Comparison of ENCODE assay signal across 8 cellular contexts in genomic region chr13:40026174-40026585, GRCh38.
DNase-seq lines count a peak whose midpoint lies in the region; ATAC-seq and TF ChIP-seq lines count a peak whose summit lies in the region.

No MANE protein-coding gene starts in this region.

- peak overlapping the region in 3 of 4 donors; percentile 26 to 89 (median 53) for H3K4me3 Mint-ChIP-seq in IgD-negative memory B cell
- H3K4me3 Mint-ChIP-seq in activated naive CD8-positive, alpha-beta T cell treated with anti-CD3 and anti-CD28 coated beads, Interleukin-2, amount 10 ng/mL, durations not matched to agents 7 days and 5 days = peak overlapping the region; percentile 52
- peak overlapping the region; percentile 34 to 35 for H3K4me3 Mint-ChIP-seq in stimulated activated naive CD8-positive, alpha-beta T cell treated with anti-CD3 and anti-CD28 coated beads, Interleukin-15, amount 100 ng/mL, for 72 hours

- H3K27me3 ChIP-seq in vagina (no peaks in the 10 kb centered on the region), A673 (replicated peaks; ENCODE audit: insufficient read depth, low read depth, low read length, poor library complexity) (no peaks in the 10 kb centered on the region)

- CTCF ChIA-PET in A673 (lab: Charles Lee) = no interaction called here

- H3K36me3 ChIP-seq in vagina = no peaks in the 10 kb centered on the region
- H3K36me3 ChIP-seq in A673 (ENCODE audit: insufficient read depth, low read length, poor library complexity, severe bottlenecking) = no peaks in the 10 kb centered on the region

- no peak for TF ChIP-seq POLR2A in vagina (IDR thresholded peaks at IDR 0.05)

- H3K9me3 Mint-ChIP-seq in IgD-negative memory B cell = peaks cover 0 to 3% (median 3%) of the 10 kb centered on the region in 3 donors
- H3K9me3 Mint-ChIP-seq in activated naive CD8-positive, alpha-beta T cell treated with anti-CD3 and anti-CD28 coated beads, Interleukin-2, amount 10 ng/mL, durations not matched to agents 7 days and 5 days = peaks cover 7% of the 10 kb centered on the region
- H3K9me3 Mint-ChIP-seq in stimulated activated naive CD8-positive, alpha-beta T cell treated with anti-CD3 and anti-CD28 coated beads, Interleukin-15, amount 100 ng/mL, for 72 hours = peaks cover 8 to 11% of the 10 kb centered on the region in 2 donors

- H3K27ac Mint-ChIP-seq in IgD-negative memory B cell = no peak overlapping the region
- H3K27ac Mint-ChIP-seq in activated naive CD8-positive, alpha-beta T cell treated with anti-CD3 and anti-CD28 coated beads, Interleukin-2, amount 10 ng/mL, durations not matched to agents 7 days and 5 days = peak overlapping the region; percentile 63
- H3K27ac Mint-ChIP-seq in stimulated activated naive CD8-positive, alpha-beta T cell treated with anti-CD3 and anti-CD28 coated beads, Interleukin-15, amount 100 ng/mL, for 72 hours = peak overlapping the region in 1 of 2 donors; percentile 17

- POLR2A ChIA-PET in activated naive CD8-positive, alpha-beta T cell treated with anti-CD3 and anti-CD28 coated beads, Interleukin-2, amount 10 ng/mL, durations not matched to agents 7 days and 5 days (lab: Charles Lee) = no interaction called here
- POLR2A ChIA-PET in A673 (lab: Charles Lee; ENCODE audit: low non-redundant PET) = no interaction called here

- H3K9me3 ChIP-seq in vagina (no peaks in the 10 kb centered on the region), A673 (ENCODE audit: low read depth, low read length, poor library complexity, severe bottlenecking) (no peaks in the 10 kb centered on the region)

- H3K4me1 Mint-ChIP-seq in IgD-negative memory B cell = peaks cover 8 to 13% (median 11%) of the 10 kb centered on the region in 3 donors
- peaks cover 20% of the 10 kb centered on the region for H3K4me1 Mint-ChIP-seq in activated naive CD8-positive, alpha-beta T cell treated with anti-CD3 and anti-CD28 coated beads, Interleukin-2, amount 10 ng/mL, durations not matched to agents 7 days and 5 days
- H3K4me1 Mint-ChIP-seq in stimulated activated naive CD8-positive, alpha-beta T cell treated with anti-CD3 and anti-CD28 coated beads, Interleukin-15, amount 100 ng/mL, for 72 hours = peaks cover 42% of the 10 kb centered on the region

- no TSS peak for BruUV-seq in A673 (replicated peaks; lab: Mats Ljungman, UMichigan)

- H3K4me3 ChIP-seq in vagina (no peak overlapping the region), A673 (ENCODE audit: low read depth, low read length, poor library complexity, severe bottlenecking) (no peak overlapping the region)

- peaks cover 14% of the 10 kb centered on the region for H3K27me3 Mint-ChIP-seq in IgD-negative memory B cell
- peaks cover 14% of the 10 kb centered on the region for H3K27me3 Mint-ChIP-seq in activated naive CD8-positive, alpha-beta T cell treated with anti-CD3 and anti-CD28 coated beads, Interleukin-2, amount 10 ng/mL, durations not matched to agents 7 days and 5 days
- peaks cover 29% of the 10 kb centered on the region for H3K27me3 Mint-ChIP-seq in stimulated activated naive CD8-positive, alpha-beta T cell treated with anti-CD3 and anti-CD28 coated beads, Interleukin-15, amount 100 ng/mL, for 72 hours

- H3K36me3 Mint-ChIP-seq in IgD-negative memory B cell = no peaks in the 10 kb centered on the region
- peaks cover 9% of the 10 kb centered on the region for H3K36me3 Mint-ChIP-seq in activated naive CD8-positive, alpha-beta T cell treated with anti-CD3 and anti-CD28 coated beads, Interleukin-2, amount 10 ng/mL, durations not matched to agents 7 days and 5 days

- H3K27ac ChIP-seq in vagina = no peak overlapping the region
- no peak overlapping the region for H3K27ac ChIP-seq in A673 (ENCODE audit: low read depth, low read length, poor library complexity, severe bottlenecking)

- intact Hi-C loops in vagina (cut with DNase I) = no loop called here
- intact Hi-C loops in A673 (cut with micrococcal nuclease; ENCODE audit: unreplicated experiment) = no loop called here

- ATAC-seq in activated naive CD8-positive, alpha-beta T cell treated with anti-CD3 and anti-CD28 coated beads, Interleukin-2, amount 10 ng/mL, durations not matched to agents 7 days and 5 days (ENCODE audit: low read depth) = peak; percentile 97
- peak; percentile 96 for ATAC-seq in stimulated activated naive CD8-positive, alpha-beta T cell treated with anti-CD3 and anti-CD28 coated beads, Interleukin-15, amount 100 ng/mL, for 72 hours

- H3K4me1 ChIP-seq in vagina (no peaks in the 10 kb centered on the region), A673 (ENCODE audit: insufficient read depth, low read length, poor library complexity, severe bottlenecking) (no peaks in the 10 kb centered on the region)

- TF ChIP-seq CTCF in vagina (IDR thresholded peaks at IDR 0.05) (no peak), A673 (conservative IDR thresholded peaks at IDR 0.05; ENCODE audit: low read depth, low read length) (no peak)

- peak; percentile 80 for DNase-seq in activated effector memory CD4-positive, alpha-beta T cell treated with anti-CD3 and anti-CD28 coated beads, Interleukin-2, amount 50 U/mL, for 16 hours
- no peak for DNase-seq in activated effector memory CD4-positive, alpha-beta T cell treated with Interleukin-2 at 50 U/mL for 16 hours
- peak; percentile 38 for DNase-seq in activated naive CD8-positive, alpha-beta T cell treated with anti-CD3 and anti-CD28 coated beads, Interleukin-2, amount 10 ng/mL, durations not matched to agents 7 days and 5 days
- DNase-seq in stimulated activated naive CD8-positive, alpha-beta T cell treated with anti-CD3 and anti-CD28 coated beads, Interleukin-15, amount 100 ng/mL, for 72 hours = peak; percentile 76 to 85
- DNase-seq in NCI-H1930 (lab: John Stamatoyannopoulos, UW) (no peak), vagina (ENCODE audit: extremely low spot score in 2 of 2) (no peak), A673 (ENCODE audit: low spot score) (no peak)

Comparison
In these comparisons a context has a peak if more than half of its experiments do, and no peak if none do; other contexts are left out.
1. DNase-seq: peak in activated effector memory CD4-positive, alpha-beta T cell treated with anti-CD3 and anti-CD28 coated beads, Interleukin-2, amount 50 U/mL, for 16 hours (single experiment), activated naive CD8-positive, alpha-beta T cell treated with anti-CD3 and anti-CD28 coated beads, Interleukin-2, amount 10 ng/mL, durations not matched to agents 7 days and 5 days (single experiment) and stimulated activated naive CD8-positive, alpha-beta T cell treated with anti-CD3 and anti-CD28 coated beads, Interleukin-15, amount 100 ng/mL, for 72 hours (2 of 2); none in activated effector memory CD4-positive, alpha-beta T cell treated with Interleukin-2 at 50 U/mL for 16 hours (single experiment), NCI-H1930 (0 of 2), vagina (0 of 2) and A673 (single experiment).
2. Peak in every context shown above with its lines, with median percentiles within 50 percentile points of each other: H3K4me3 Mint-ChIP-seq.